11 cellular contexts compared by ENCODE assay signal in the genomic region with DNA sequence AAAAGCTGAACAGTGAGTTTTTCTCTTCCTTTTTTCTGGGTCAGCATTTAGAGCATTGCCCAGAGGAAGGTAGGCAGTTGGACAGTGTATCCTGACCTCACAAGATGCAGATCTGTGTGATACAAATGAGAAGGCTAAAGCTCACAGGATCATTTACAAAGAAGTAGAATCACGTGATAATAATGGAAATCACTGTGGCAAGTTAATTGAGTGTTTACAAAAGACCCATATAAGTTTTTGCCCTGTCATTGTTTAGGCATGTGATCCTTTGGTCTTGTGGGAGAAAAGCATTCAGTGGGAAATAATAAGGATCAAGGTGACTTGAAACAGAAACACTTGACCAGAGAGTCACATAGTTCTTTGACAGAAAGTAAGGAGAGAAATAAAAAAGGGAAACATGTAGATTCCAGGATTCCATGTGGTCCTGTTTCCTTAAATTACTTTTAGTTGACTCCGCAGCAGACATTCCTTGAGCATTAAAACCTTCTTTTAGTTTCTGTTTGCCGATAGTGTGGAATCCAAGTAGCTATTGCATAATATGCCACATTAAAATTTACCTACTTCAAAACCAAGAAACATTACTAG.
A peak's percentile ranks its signal among the peaks of the same experiment; 100 is the strongest.
DNase-seq lines count a peak whose midpoint lies in the region; ATAC-seq and TF ChIP-seq lines count a peak whose summit lies in the region.
"Had no signal": no experiment of that assay in that cellular context is flagged by ENCODE, and none has a peak within 500 bp of the region (broad histone marks: within the 10 kb centered on the region; RNA-seq: fewer than 3 reads in every experiment).

No MANE protein-coding gene starts in this region.

- no peak overlapping the region for H3K9ac ChIP-seq in subcutaneous abdominal adipose tissue (ENCODE audit: low read length in 5 of 5)

- no peaks in the 10 kb centered on the region for H3K36me3 ChIP-seq in kidney epithelial cell (ENCODE audit: control insufficient read depth, insufficient read depth, low read length)
- peaks cover 0 to 21% (median 14%) of the 10 kb centered on the region in 5 donors for H3K36me3 ChIP-seq in subcutaneous abdominal adipose tissue (ENCODE audit: control insufficient read depth in 5 of 5, insufficient read depth in 5 of 5, low read length in 5 of 5)

- no peak for ATAC-seq in HG03175 (IDR thresholded peaks at IDR 0.05; ENCODE audit: unreplicated experiment)
- ATAC-seq: activated naive CD4-positive, alpha-beta T cell treated with anti-CD3 and anti-CD28 coated beads, Interleukin-2, amount 50 U/mL, for 72 hours had no signal

- no peaks in the 10 kb centered on the region for H3K27me3 ChIP-seq in kidney epithelial cell (ENCODE audit: control insufficient read depth, insufficient read depth, low read length)
- H3K27me3 ChIP-seq in subcutaneous abdominal adipose tissue (ENCODE audit: control insufficient read depth in 5 of 5, insufficient read depth in 4 of 5, low read length in 5 of 5) = no peaks in the 10 kb centered on the region

- DNase-seq in H4 (ENCODE audit: low spot score) = peak; percentile 94
- peak; percentile 46 for DNase-seq in amniotic stem cell (lab: John Stamatoyannopoulos, UW)
- peak; percentile 61 for DNase-seq in kidney epithelial cell (ENCODE audit: low read depth)
- no peak for DNase-seq in NCI-H2029 (lab: John Stamatoyannopoulos, UW)
- no peak for DNase-seq in GM10266 (ENCODE audit: extremely low spot score)
- DNase-seq in caudate nucleus (lab: John Stamatoyannopoulos, UW) = no peak
- DNase-seq: islet precursor cell, T1000 had no signal

- H3K4me3 ChIP-seq in kidney epithelial cell (ENCODE audit: low read depth, low read length) (no peak overlapping the region), subcutaneous abdominal adipose tissue (ENCODE audit: low read depth in 1 of 5, low read length in 5 of 5) (peak overlapping the region in 1 of 5 donors; percentile 32)

- TF ChIP-seq CTCF in kidney epithelial cell (IDR thresholded peaks at IDR 0.05; ENCODE audit: insufficient read depth, low read length, poor library complexity, severe bottlenecking) = no peak
- TF ChIP-seq CTCF in GM10266 (IDR thresholded peaks at IDR 0.05; ENCODE audit: control insufficient read depth, insufficient read depth, low read depth, missing control alignments) = no peak

- H3K9me3 ChIP-seq in subcutaneous abdominal adipose tissue (ENCODE audit: control insufficient read depth in 5 of 5, low read length in 5 of 5) = no peaks in the 10 kb centered on the region

- peaks cover 0 to 20% (median 16%) of the 10 kb centered on the region in 5 donors for H3K4me1 ChIP-seq in subcutaneous abdominal adipose tissue (ENCODE audit: control insufficient read depth in 5 of 5, insufficient read depth in 5 of 5, low read length in 5 of 5)

- peak overlapping the region; percentile 37 for H3K27ac ChIP-seq in subcutaneous abdominal adipose tissue (ENCODE audit: low read depth, low read length)
- no peak overlapping the region for H3K27ac ChIP-seq in caudate nucleus (ENCODE audit: low read depth, low read length)

Comparison
In these comparisons a context has a peak if more than half of its experiments do, and no peak if none do; other contexts are left out.
1. DNase-seq: peak in H4 (single experiment), amniotic stem cell (single experiment) and kidney epithelial cell (single experiment); none in NCI-H2029 (single experiment), GM10266 (single experiment) and caudate nucleus (0 of 61).